ENCODE assay signal across 8 cellular contexts in genomic region chr12:50520808-50521207, GRCh38. TPM values are rescaled to one million over a fixed set of nuclear protein-coding genes. Genes with fewer than 3 reads are reported as not detected.
A peak's percentile ranks its signal among the peaks of the same experiment; 100 is the strongest.
DNase-seq lines count a peak whose midpoint lies in the region; ATAC-seq and TF ChIP-seq lines count a peak whose summit lies in the region.
"Had no signal": no experiment of that assay in that cellular context is flagged by ENCODE, and none has a peak within 500 bp of the region (broad histone marks: within the 10 kb centered on the region; RNA-seq: fewer than 3 reads in every experiment).

No MANE protein-coding gene starts in this region.

- H3K4me1 ChIP-seq in HEK293 (ENCODE audit: control insufficient read depth, insufficient read depth, low read length) (no peaks in the 10 kb centered on the region), left ventricle myocardium inferior (peaks cover 56% of the 10 kb centered on the region), skeletal muscle tissue (ENCODE audit: control insufficient read depth in 3 of 3, insufficient read depth in 3 of 3, low read length in 3 of 3) (peaks cover 6 to 17% (median 11%) of the 10 kb centered on the region in 3 donors), mesenchymal stem cell (ENCODE audit: control insufficient read depth, insufficient read depth, low read depth, low read length) (no peaks in the 10 kb centered on the region)

- ATAC-seq in activated CD8-positive, alpha-beta T cell treated with anti-CD3 and anti-CD28 coated beads, Interleukin-2, amount 10 ng/mL, durations not matched to agents 7 days and 5 days: no peak

- peaks cover 33% of the 10 kb centered on the region for H3K79me1 ChIP-seq in mesenchymal stem cell (replicated peaks; ENCODE audit: low read length, poor library complexity, severe bottlenecking)

- H3K4me1 Mint-ChIP-seq in activated CD8-positive, alpha-beta T cell treated with anti-CD3 and anti-CD28 coated beads, Interleukin-2, amount 10 ng/mL, durations not matched to agents 7 days and 5 days (ENCODE audit: low read depth): peaks cover 39% of the 10 kb centered on the region

- no peak overlapping the region for H2BK5ac ChIP-seq in mesenchymal stem cell (ENCODE audit: low read depth, low read length, poor library complexity, severe bottlenecking)

- TF ChIP-seq CTCF in HEK293 (tag by site-specific recombination; IDR thresholded peaks at IDR 0.05): no peak
- TF ChIP-seq CTCF in left ventricle myocardium inferior (IDR thresholded peaks at IDR 0.05; ENCODE audit: borderline replicate concordance): peak; percentile 16

- no peak for DNase-seq in activated CD8-positive, alpha-beta T cell treated with anti-CD3 and anti-CD28 coated beads, Interleukin-2, amount 10 ng/mL, durations not matched to agents 7 days and 5 days
- DNase-seq in left ventricle myocardium inferior (no peak), KBM-7 (no peak), mesenchymal stem cell (no peak)
- no peak for DNase-seq in stimulated activated CD4-positive, alpha-beta T cell treated with anti-CD3 and anti-CD28 coated beads, Interleukin-1b, Interleukin-23, amount 100 ng/mL, for 48 hours
- DNase-seq: EL had no signal

- in situ Hi-C loops in KBM-7 (cut with MboI; ENCODE audit: low pct_unique_long_range_greater_than_20kb, low sequenced_read_pairs): no loop called here

- no peaks in the 10 kb centered on the region for H3K9me3 Mint-ChIP-seq in activated CD8-positive, alpha-beta T cell treated with anti-CD3 and anti-CD28 coated beads, Interleukin-2, amount 10 ng/mL, durations not matched to agents 7 days and 5 days (ENCODE audit: insufficient read depth)

- H3K23ac ChIP-seq in mesenchymal stem cell (ENCODE audit: low read length in 2 of 2): no peak overlapping the region

- no peak overlapping the region for H3K14ac ChIP-seq in mesenchymal stem cell (ENCODE audit: low read length in 2 of 2)

- H2AFZ ChIP-seq in mesenchymal stem cell (ENCODE audit: low read depth, low read length): no peak overlapping the region

- H3K36me3 ChIP-seq in HEK293 (ENCODE audit: control insufficient read depth in 2 of 2, insufficient read depth in 1 of 2, low read length in 2 of 2): no peaks in the 10 kb centered on the region; a peak in 2 of 3 replicates
- H3K36me3 ChIP-seq in left ventricle myocardium inferior: no peaks in the 10 kb centered on the region
- no peaks in the 10 kb centered on the region for H3K36me3 ChIP-seq in skeletal muscle tissue (ENCODE audit: control insufficient read depth in 3 of 3, insufficient read depth in 3 of 3, low read length in 3 of 3)
- no peaks in the 10 kb centered on the region for H3K36me3 ChIP-seq in mesenchymal stem cell (ENCODE audit: control insufficient read depth in 1 of 2, insufficient read depth in 2 of 2, low read depth in 1 of 2, low read length in 2 of 2)

- H2AK5ac ChIP-seq in mesenchymal stem cell (ENCODE audit: low read length, severe bottlenecking): no peak overlapping the region

- no peak overlapping the region for H3K4ac ChIP-seq in mesenchymal stem cell (ENCODE audit: low read depth in 1 of 2, low read length in 2 of 2)

- peaks cover 20% of the 10 kb centered on the region for H3K36me3 Mint-ChIP-seq in activated CD8-positive, alpha-beta T cell treated with anti-CD3 and anti-CD28 coated beads, Interleukin-2, amount 10 ng/mL, durations not matched to agents 7 days and 5 days (ENCODE audit: low read depth)

- intact Hi-C loops in left ventricle myocardium inferior (cut with micrococcal nuclease): loop anchor here (10.0 kb wide), 1 partner anchor 54 kb away; no protein-coding TSS in a partner anchor

- H3K9ac ChIP-seq in skeletal muscle tissue (ENCODE audit: low read depth in 1 of 3, low read length in 3 of 3) (peak overlapping the region in 1 of 3 donors; percentile 58), mesenchymal stem cell (ENCODE audit: low read length) (no peak overlapping the region)

- POLR2A ChIA-PET in HEK293 (lab: Yijun Ruan, JAX): interaction anchor here (0.7 kb wide), 1 partner anchor 16 kb away, joined by 4 read pairs; no protein-coding TSS in a partner anchor
- POLR2A ChIA-PET in activated CD8-positive, alpha-beta T cell treated with anti-CD3 and anti-CD28 coated beads, Interleukin-2, amount 10 ng/mL, durations not matched to agents 7 days and 5 days (lab: Charles Lee): interaction anchor here (1.1 to 1.5 kb wide), 2 partner anchors 11 to 14 kb away, joined by 4 to 6 read pairs; no protein-coding TSS in a partner anchor

- H3K4me2 ChIP-seq in mesenchymal stem cell (ENCODE audit: low read length, poor library complexity, severe bottlenecking): no peak overlapping the region

- no peak overlapping the region for H4K8ac ChIP-seq in mesenchymal stem cell (ENCODE audit: low read length)

- no peaks in the 10 kb centered on the region for H3K27me3 Mint-ChIP-seq in activated CD8-positive, alpha-beta T cell treated with anti-CD3 and anti-CD28 coated beads, Interleukin-2, amount 10 ng/mL, durations not matched to agents 7 days and 5 days (ENCODE audit: low read depth)

- 90% methylated on average over 1 of the region's 6 CpGs for WGBS in mesenchymal stem cell

- H3K18ac ChIP-seq in mesenchymal stem cell (ENCODE audit: low read depth in 1 of 2, low read length in 2 of 2): no peak overlapping the region

- H4K91ac ChIP-seq in mesenchymal stem cell (ENCODE audit: low read length): no peak overlapping the region

- H2BK12ac ChIP-seq in mesenchymal stem cell (ENCODE audit: low read length in 2 of 2): no peak overlapping the region

- H3K9me3 ChIP-seq in HEK293 (ENCODE audit: control insufficient read depth, insufficient read depth, low read depth, low read length) (no peaks in the 10 kb centered on the region), left ventricle myocardium inferior (replicated peaks) (no peaks in the 10 kb centered on the region), skeletal muscle tissue (ENCODE audit: control insufficient read depth in 3 of 3, low read length in 3 of 3) (no peaks in the 10 kb centered on the region), mesenchymal stem cell (ENCODE audit: control insufficient read depth, low read length) (no peaks in the 10 kb centered on the region)

- CTCF ChIA-PET in HEK293 (lab: Yijun Ruan, JAX): interaction anchor here (0.6 to 1.0 kb wide), 4 partner anchors 12 to 561 kb away, joined by 3 to 6 read pairs (median 4); no protein-coding TSS in a partner anchor
- CTCF ChIA-PET in activated CD8-positive, alpha-beta T cell treated with anti-CD3 and anti-CD28 coated beads, Interleukin-2, amount 10 ng/mL, durations not matched to agents 7 days and 5 days (lab: Charles Lee): interaction anchor here (0.7 to 4.4 kb wide), 6 partner anchors 8 to 118 kb away, joined by 3 to 67 read pairs (median 4); partner anchors contain the start of gene DIP2B

- H2BK120ac ChIP-seq in mesenchymal stem cell (ENCODE audit: low read depth, low read length): no peak overlapping the region

- H3K27ac Mint-ChIP-seq in activated CD8-positive, alpha-beta T cell treated with anti-CD3 and anti-CD28 coated beads, Interleukin-2, amount 10 ng/mL, durations not matched to agents 7 days and 5 days: peak overlapping the region; percentile 82

- peak overlapping the region; percentile 53 for H3K4me3 Mint-ChIP-seq in activated CD8-positive, alpha-beta T cell treated with anti-CD3 and anti-CD28 coated beads, Interleukin-2, amount 10 ng/mL, durations not matched to agents 7 days and 5 days

- H3K27ac ChIP-seq in HEK293 (ENCODE audit: extremely low read depth, low read depth, low read length) (no peak overlapping the region), left ventricle myocardium inferior (replicated peaks) (peak overlapping the region; percentile 78), skeletal muscle tissue (ENCODE audit: low read depth, low read length) (peak overlapping the region; percentile 59), mesenchymal stem cell (ENCODE audit: low read length, poor library complexity, severe bottlenecking) (no peak overlapping the region)

- H2BK15ac ChIP-seq in mesenchymal stem cell (ENCODE audit: low read depth, poor library complexity, severe bottlenecking): no peak overlapping the region

- no peak overlapping the region for H3K4me3 ChIP-seq in HEK293 (ENCODE audit: low read depth, low read length)
- peak overlapping the region; percentile 15 for H3K4me3 ChIP-seq in left ventricle myocardium inferior
- H3K4me3 ChIP-seq in skeletal muscle tissue (ENCODE audit: low read length in 3 of 3): no peak overlapping the region
- H3K4me3 ChIP-seq in mesenchymal stem cell (ENCODE audit: insufficient read depth in 1 of 2, low read depth in 1 of 2, low read length in 2 of 2): no peak overlapping the region

- H3K27me3 ChIP-seq in left ventricle myocardium inferior (ENCODE audit: low read depth): no peaks in the 10 kb centered on the region
- H3K27me3 ChIP-seq in skeletal muscle tissue (ENCODE audit: control insufficient read depth in 3 of 3, insufficient read depth in 3 of 3, low read length in 3 of 3): no peaks in the 10 kb centered on the region
- H3K27me3 ChIP-seq in mesenchymal stem cell (ENCODE audit: control insufficient read depth in 1 of 2, insufficient read depth in 1 of 2, low read length in 2 of 2): no peaks in the 10 kb centered on the region

TF ChIP-seq in HEK293, 187 proteins besides CTCF, POLR2A, EP300 and RAD21:
- peak; percentile 8 for TF ChIP-seq ZNF510 (tag by site-specific recombination; IDR thresholded peaks at IDR 0.05; ENCODE audit: insufficient replicate concordance)
- no peak for TF ChIP-seq ZNF221 (tag by site-specific recombination; IDR thresholded peaks at IDR 0.05; ENCODE audit: borderline replicate concordance)
TF ChIP-seq in HEK293: peak in this region for 1.

RNA-seq across cellular contexts. Expression of gene DIP2B, which starts 16.0 kb away (rescaled TPM):
- 10 to 100 TPM; 18.8 to 21.8 TPM for total RNA-seq in activated CD8-positive, alpha-beta T cell treated with anti-CD3 and anti-CD28 coated beads, Interleukin-2, amount 10 ng/mL, durations not matched to agents 7 days and 5 days
- total RNA-seq in left ventricle myocardium inferior (13.2 TPM), skeletal muscle tissue (24.0 TPM)
- 8.0 TPM for polyA plus RNA-seq in mesenchymal stem cell (2013, experiment 1 of 2)
- polyA plus RNA-seq in mesenchymal stem cell (2013, experiment 2 of 2): 7.7 TPM

Comparison
In these comparisons a context has a peak if more than half of its experiments do, and no peak if none do; other contexts are left out.
1. H3K27ac ChIP-seq: peak in left ventricle myocardium inferior (single experiment) and skeletal muscle tissue (single experiment); none in HEK293 (single experiment) and mesenchymal stem cell (single experiment).